1 cellular context compared by ENCODE assay signal in the genomic region with DNA sequence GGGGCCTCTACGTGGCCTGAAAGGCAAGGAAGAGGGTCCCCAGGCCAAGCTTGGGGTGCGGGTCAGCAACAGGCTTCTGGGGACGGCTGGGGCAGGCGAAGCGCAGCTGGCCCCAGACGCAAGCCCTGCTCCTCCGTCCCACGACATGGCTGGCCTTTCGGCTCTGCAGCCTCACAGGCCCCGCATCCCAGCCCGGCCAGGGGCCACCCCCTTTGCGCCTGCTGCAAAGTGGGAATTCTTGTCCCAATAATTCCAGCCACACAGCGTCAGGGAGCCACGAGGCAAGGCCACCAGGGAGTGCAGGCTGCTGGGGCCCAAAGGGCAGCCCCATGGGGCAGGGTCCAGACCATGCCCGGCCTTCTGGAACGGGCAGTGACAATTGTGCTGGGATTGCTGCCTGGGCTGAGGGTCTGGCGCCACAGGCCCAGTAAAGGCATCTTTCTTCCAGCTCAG.
TF ChIP-seq lines count a peak whose summit lies in the region.

No MANE protein-coding gene starts in this region.

TF ChIP-seq in H1, 55 proteins besides CTCF, POLR2A, EP300 and RAD21:
- TF ChIP-seq RNF2 (IDR thresholded peaks at IDR 0.05; ENCODE audit: borderline replicate concordance, low read depth, low read length, missing control alignments, poor library complexity, severe bottlenecking) (no peak), JUN (IDR thresholded peaks at IDR 0.05; ENCODE audit: low read depth, low read length) (no peak), FOSL1 (IDR thresholded peaks at IDR 0.05; ENCODE audit: insufficient read depth, low read depth, low read length) (no peak), SUZ12 (IDR thresholded peaks at IDR 0.05; ENCODE audit: low read length) (no peak), SIN3A (conservative IDR thresholded peaks at IDR 0.05 in 1 of 2, IDR thresholded peaks at IDR 0.05 in 1 of 2; ENCODE audit: low read depth in 1 of 2, low read length in 2 of 2) (no peak), CREB1 (IDR thresholded peaks at IDR 0.05) (no peak), YY1 (IDR thresholded peaks at IDR 0.05; ENCODE audit: low read depth, low read length) (no peak), JUND (IDR thresholded peaks at IDR 0.05; ENCODE audit: low read length) (no peak), KDM5A (IDR thresholded peaks at IDR 0.05; ENCODE audit: low read length) (no peak), POLR2AphosphoS5 (IDR thresholded peaks at IDR 0.05; ENCODE audit: low read depth, low read length) (no peak), CHD2 (IDR thresholded peaks at IDR 0.05; ENCODE audit: low read length) (no peak), EZH2 (IDR thresholded peaks at IDR 0.05; ENCODE audit: low read depth, low read length, severe bottlenecking) (no peak), CBX5 (IDR thresholded peaks at IDR 0.05; ENCODE audit: low read depth, low read length) (no peak), HDAC2 (IDR thresholded peaks at IDR 0.05; ENCODE audit: borderline replicate concordance in 1 of 2, low read depth in 2 of 2, low read length in 2 of 2) (no peak), GABPA (IDR thresholded peaks at IDR 0.05; ENCODE audit: borderline replicate concordance, insufficient read depth, low read length) (no peak), CHD1 (IDR thresholded peaks at IDR 0.05; ENCODE audit: low read depth, low read length) (no peak)
- TF ChIP-seq, protein P1, sequence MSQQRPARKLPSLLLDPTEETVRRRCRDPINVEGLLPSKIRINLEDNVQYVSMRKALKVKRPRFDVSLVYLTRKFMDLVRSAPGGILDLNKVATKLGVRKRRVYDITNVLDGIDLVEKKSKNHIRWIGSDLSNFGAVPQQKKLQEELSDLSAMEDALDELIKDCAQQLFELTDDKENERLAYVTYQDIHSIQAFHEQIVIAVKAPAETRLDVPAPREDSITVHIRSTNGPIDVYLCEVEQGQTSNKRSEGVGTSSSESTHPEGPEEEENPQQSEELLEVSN (IDR thresholded peaks at IDR 0.05) = no peak
- TF ChIP-seq, protein P2, sequence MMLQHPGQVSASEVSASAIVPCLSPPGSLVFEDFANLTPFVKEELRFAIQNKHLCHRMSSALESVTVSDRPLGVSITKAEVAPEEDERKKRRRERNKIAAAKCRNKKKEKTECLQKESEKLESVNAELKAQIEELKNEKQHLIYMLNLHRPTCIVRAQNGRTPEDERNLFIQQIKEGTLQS (IDR thresholded peaks at IDR 0.05; ENCODE audit: insufficient read depth, low read depth, low read length) = no peak
